9 cellular contexts compared by ENCODE assay signal in genomic region chr12:57897296-57897974, GRCh38. TPM values are rescaled to one million over a fixed set of nuclear protein-coding genes. Genes with fewer than 3 reads are reported as not detected.
A peak's percentile ranks its signal among the peaks of the same experiment; 100 is the strongest.
DNase-seq lines count a peak whose midpoint lies in the region; ATAC-seq, FAIRE-seq and TF ChIP-seq lines count a peak whose summit lies in the region.
"Had no signal": no experiment of that assay in that cellular context is flagged by ENCODE, and none has a peak within 500 bp of the region (broad histone marks: within the 10 kb centered on the region; RNA-seq: fewer than 3 reads in every experiment).

No MANE protein-coding gene starts in this region.

- H3K27ac ChIP-seq in left ventricle myocardium inferior (replicated peaks) (peak overlapping the region; percentile 98), GM12878 (ENCODE audit: control insufficient read depth, insufficient read depth) (no peak overlapping the region), mucosa of rectum (ENCODE audit: low read depth in 2 of 2, low read length in 2 of 2) (peak overlapping the region; percentile 77 to 92), uterus (peak overlapping the region; percentile 98 to 100)
- H3K27ac ChIP-seq: neutrophil had no signal

- TF ChIP-seq CTCF in left ventricle myocardium inferior (IDR thresholded peaks at IDR 0.05; ENCODE audit: borderline replicate concordance) (no peak), GM12878 (IDR thresholded peaks at IDR 0.05 in 2 of 3, conservative IDR thresholded peaks at IDR 0.05 in 1 of 3; ENCODE audit: control insufficient read depth in 2 of 3, extremely low read depth in 1 of 3, insufficient read depth in 1 of 3, low read depth in 3 of 3, low read length in 3 of 3) (no peak), uterus (IDR thresholded peaks at IDR 0.05) (no peak)

- BruUV-seq in GM12878 (replicated peaks; lab: Mats Ljungman, UMichigan), result no TSS peak

- WGBS in GM12878 (ENCODE audit: insufficient coverage, insufficient replicate concordance, low lambda C conversion rate, missing lambda C conversion rate), result 44% methylated on average over 8 of the region's 10 CpGs

- H3K4me2 ChIP-seq in GM12878 (ENCODE audit: control insufficient read depth, insufficient read depth), result peak overlapping the region; percentile 89

- H4K20me1 ChIP-seq in GM12878 (ENCODE audit: control insufficient read depth, insufficient read depth), result no peaks in the 10 kb centered on the region

- RAD21 ChIA-PET in GM12878 (lab: Charles Lee; ENCODE audit: unreplicated experiment), result interaction anchor here (0.8 to 15.2 kb wide), 8 partner anchors 8 to 138 kb away, joined by 3 to 273 read pairs (median 8); partner anchors contain the start of gene CTDSP2

- H2AFZ ChIP-seq in GM12878 (ENCODE audit: control insufficient read depth, low read depth, low read length), result no peak overlapping the region; the same call in 1 of the 2 replicates

- TF ChIP-seq POLR2A in GM12878 (IDR thresholded peaks at IDR 0.05; ENCODE audit: low read depth, low read length) (no peak), uterus (IDR thresholded peaks at IDR 0.05) (no peak)

- H3K79me2 ChIP-seq in GM12878 (ENCODE audit: control insufficient read depth, insufficient read depth, low read length), result no peaks in the 10 kb centered on the region

- peaks cover 68% of the 10 kb centered on the region for H3K4me1 ChIP-seq in left ventricle myocardium inferior
- H3K4me1 ChIP-seq in GM12878 (ENCODE audit: control insufficient read depth, insufficient read depth, low read length), result peaks cover 61% of the 10 kb centered on the region
- H3K4me1 ChIP-seq in mucosa of rectum (ENCODE audit: control insufficient read depth in 2 of 2, insufficient read depth in 2 of 2, low read length in 2 of 2), result peaks cover 49 to 57% of the 10 kb centered on the region in 2 donors
- H3K4me1 ChIP-seq in uterus, result peaks cover 32 to 42% of the 10 kb centered on the region in 2 donors

- no peaks in the 10 kb centered on the region for H3K36me3 ChIP-seq in left ventricle myocardium inferior
- no peaks in the 10 kb centered on the region for H3K36me3 ChIP-seq in GM12878 (ENCODE audit: control insufficient read depth in 2 of 2, insufficient read depth in 2 of 2, low read length in 1 of 2)
- no peaks in the 10 kb centered on the region for H3K36me3 ChIP-seq in mucosa of rectum (ENCODE audit: control insufficient read depth in 2 of 2, insufficient read depth in 2 of 2, low read length in 2 of 2)
- H3K36me3 ChIP-seq in uterus, result no peaks in the 10 kb centered on the region
- H3K36me3 ChIP-seq: neutrophil had no signal

- FAIRE-seq in GM12878 (lab: Jason Lieb, UNC) (no peak), frontal cortex (lab: Jason Lieb, UNC) (no peak)

- CTCF ChIA-PET in GM12878 (lab: Yijun Ruan, JAX), result interaction anchor here (0.9 to 5.8 kb wide), 15 partner anchors 8 to 138 kb away, joined by 3 to 131 read pairs (median 4); partner anchors contain the start of gene TSFM

- no peaks in the 10 kb centered on the region for H3K9me3 ChIP-seq in left ventricle myocardium inferior (replicated peaks)
- no peaks in the 10 kb centered on the region for H3K9me3 ChIP-seq in GM12878 (replicated peaks; ENCODE audit: control insufficient read depth, insufficient read depth, low read length)
- H3K9me3 ChIP-seq in mucosa of rectum (ENCODE audit: control insufficient read depth in 2 of 2, low read length in 2 of 2), result no peaks in the 10 kb centered on the region
- no peaks in the 10 kb centered on the region for H3K9me3 ChIP-seq in uterus
- H3K9me3 ChIP-seq: neutrophil had no signal

- POLR2A ChIA-PET in GM12878 (lab: Charles Lee), result interaction anchor here (0.6 to 11.1 kb wide), 5 partner anchors 51 to 1434 kb away, joined by 3 to 112 read pairs (median 12); partner anchors contain the start of gene CTDSP2

- SMC1A ChIA-PET in GM12878 (lab: Charles Lee; ENCODE audit: uncharacterized antibody, unreplicated experiment), result interaction anchor here (0.7 to 17.5 kb wide), 7 partner anchors 8 to 156 kb away, joined by 3 to 416 read pairs (median 3); partner anchors contain the start of gene CTDSP2

- ATAC-seq in left cardiac atrium (no peak), GM12878 (no peak)

- TF ChIP-seq EP300 in GM12878 (IDR thresholded peaks at IDR 0.05; ENCODE audit: borderline replicate concordance in 1 of 2, control insufficient read depth in 1 of 2, low read depth in 2 of 2, low read length in 2 of 2), result no peak

- peak overlapping the region; percentile 72 for H3K4me3 ChIP-seq in left ventricle myocardium inferior
- H3K4me3 ChIP-seq in GM12878, result 0 out of 2 replicates have a peak overlapping the region, but pooled peaks have one; percentile 36
- H3K4me3 ChIP-seq in mucosa of rectum (ENCODE audit: low read length in 2 of 2), result peak overlapping the region; percentile 60 to 69
- peak overlapping the region in 1 of 2 donors; percentile 57 for H3K4me3 ChIP-seq in uterus

- H3K27me3 ChIP-seq in left ventricle myocardium inferior (ENCODE audit: low read depth), result no peaks in the 10 kb centered on the region
- H3K27me3 ChIP-seq in GM12878 (replicated peaks in 1 of 2; ENCODE audit: control insufficient read depth in 2 of 2, insufficient read depth in 2 of 2, low read length in 1 of 2), result no peaks in the 10 kb centered on the region
- H3K27me3 ChIP-seq in mucosa of rectum (ENCODE audit: control insufficient read depth in 2 of 2, insufficient read depth in 2 of 2, low read length in 2 of 2), result no peaks in the 10 kb centered on the region
- H3K27me3 ChIP-seq in uterus, result no peaks in the 10 kb centered on the region

- H3K9ac ChIP-seq in GM12878 (ENCODE audit: control insufficient read depth, insufficient read depth, low read length) (no peak overlapping the region), mucosa of rectum (ENCODE audit: low read depth in 1 of 2, low read length in 2 of 2) (peak overlapping the region; percentile 2 to 89)

- intact Hi-C loops in left ventricle myocardium inferior (cut with micrococcal nuclease), result loop anchor here (5.0 kb wide), 1 partner anchor 65 kb away; no protein-coding TSS in a partner anchor
- intact Hi-C loops in left cardiac atrium (cut with DNase I), result no loop called here
- intact Hi-C loops in GM12878 (cut with micrococcal nuclease; ENCODE audit: unreplicated experiment), result no loop called here
- intact Hi-C loops in uterus (cut with DNase I; ENCODE audit: low total_unique reads), result loop anchor here (5.0 kb wide), 1 partner anchor 55 kb away; no protein-coding TSS in a partner anchor

- TF ChIP-seq RAD21 in GM12878 (IDR thresholded peaks at IDR 0.05; ENCODE audit: insufficient read depth, low read depth, low read length), result no peak

- DNase-seq in left ventricle myocardium inferior, result no peak
- DNase-seq in left cardiac atrium, result no peak
- DNase-seq in GM12878 (ENCODE audit: low read depth, low spot score), result no peak
- DNase-seq in uterus, result no peak
- no peak for DNase-seq in HK-2 (ENCODE audit: unreplicated experiment)
- DNase-seq in frontal cortex (ENCODE audit: low spot score in 2 of 2), result no peak
- no peak for DNase-seq in H4 (ENCODE audit: low spot score)

- in situ Hi-C loops in GM12878 (cut with MboI), result no loop called here

TF ChIP-seq in GM12878, 131 proteins besides CTCF, POLR2A, EP300 and RAD21 (continues in another document):
- TF ChIP-seq SMAD1 (IDR thresholded peaks at IDR 0.05; ENCODE audit: low read depth, partially characterized antibody), result no peak
- no peak for TF ChIP-seq NBN (IDR thresholded peaks at IDR 0.05)
- no peak for TF ChIP-seq MEF2B (IDR thresholded peaks at IDR 0.05; ENCODE audit: partially characterized antibody, poor library complexity, severe bottlenecking)

RNA-seq across cellular contexts. Expression of gene ATP23, which starts 43.9 kb away (rescaled TPM):
- total RNA-seq in left ventricle myocardium inferior (7.4 TPM), left cardiac atrium (1 to 10 TPM; 7.6 to 9.4 TPM), GM12878 (2014; rRNA removed) (20.3 and 24.3 TPM in 2 replicates), GM12878 (2014; rRNA removed; fragmentation: Illumina TruSeq; extraction: Trizol) (11.6 and 12.0 TPM in 2 replicates), GM12878 (2021) (8.7 and 9.6 TPM in 2 replicates), uterus (10 to 100 TPM in 1 of 4 donors, 1 to 10 TPM in 3; 4.9 to 59.1 (median 8.6) TPM), frontal cortex (6.1 TPM)
- total RNA-seq in GM12878 (2013; cell fraction: nucleolus; rRNA removed), result 4.7 and 5.1 TPM in 2 replicates
- 6.3 TPM for polyA plus RNA-seq in GM12878 (2011; ENCODE audit: low read depth)
- polyA plus RNA-seq in GM12878 (2011; rRNA removed) (28.1 and 34.9 TPM in 2 replicates), GM12878 (2014; fragmentation: Illumina TruSeq; extraction: Trizol) (12.8 and 15.5 TPM in 2 replicates), GM12878 (2014; fragmentation: Nextera tagmentation; extraction: Ambion mirVana) (1 to 10 TPM; 1.6 to 7.7 TPM), GM12878 (2014; rRNA removed) (17.8 and 20.5 TPM in 2 replicates), GM12878 (2016; fragmentation: Nextera tagmentation; extraction: Ambion mirVana) (10 to 100 TPM; 17.5 to 18.8 TPM)
- 20.5 and 20.8 TPM in 2 replicates for polyA plus RNA-seq in GM12878 (2011; cell fraction: cytosol; rRNA removed)
- polyA plus RNA-seq in GM12878 (2011; cell fraction: nucleus; rRNA removed), result 8.0 and 8.9 TPM in 2 replicates
- polyA plus RNA-seq in GM12878 (2012), result 8.8 and 13.4 TPM in 2 replicates
- 7.7 and 13.5 TPM in 2 replicates for polyA minus RNA-seq in GM12878 (2011; rRNA and poly(A)+ RNA removed)
- 2.9 and 3.3 TPM in 2 replicates for polyA minus RNA-seq in GM12878 (2011; cell fraction: cytosol; rRNA and poly(A)+ RNA removed)
- 3.9 and 5.7 TPM in 2 replicates for polyA minus RNA-seq in GM12878 (2011; cell fraction: nucleus; rRNA and poly(A)+ RNA removed)
- 28.7 and 30.0 TPM in 2 replicates for total RNA-seq in H4 (2014; rRNA removed; shearing (Covaris generic))

RNA-seq across cellular contexts. Expression of gene CTDSP2, which starts 50.9 kb away (rescaled TPM):
- total RNA-seq in left ventricle myocardium inferior, result 82.6 TPM
- total RNA-seq in left cardiac atrium, result 10 to 100 TPM; 90.6 to 97.1 TPM
- 60.6 and 61.3 TPM in 2 replicates for total RNA-seq in GM12878 (2013; cell fraction: nucleolus; rRNA removed)
- 65.8 and 73.1 TPM in 2 replicates for total RNA-seq in GM12878 (2014; rRNA removed)
- total RNA-seq in GM12878 (2014; rRNA removed; fragmentation: Illumina TruSeq; extraction: Trizol), result 42.5 and 44.9 TPM in 2 replicates
- total RNA-seq in GM12878 (2021), result 98.2 and 99.5 TPM in 2 replicates
- 43.7 TPM for polyA plus RNA-seq in GM12878 (2011; ENCODE audit: low read depth)
- 55.8 and 82.2 TPM in 2 replicates for polyA plus RNA-seq in GM12878 (2011; rRNA removed)
- 107 and 130 TPM in 2 replicates for polyA plus RNA-seq in GM12878 (2011; cell fraction: cytosol; rRNA removed)
- polyA plus RNA-seq in GM12878 (2011; cell fraction: nucleus; rRNA removed), result 96.3 and 105 TPM in 2 replicates
- 55.5 and 61.5 TPM in 2 replicates for polyA plus RNA-seq in GM12878 (2012)
- 60.8 and 79.9 TPM in 2 replicates for polyA plus RNA-seq in GM12878 (2014; fragmentation: Illumina TruSeq; extraction: Trizol)
- polyA plus RNA-seq in GM12878 (2014; fragmentation: Nextera tagmentation; extraction: Ambion mirVana), result 10 to 100 TPM; 17.3 to 19.0 TPM
- 72.6 and 76.7 TPM in 2 replicates for polyA plus RNA-seq in GM12878 (2014; rRNA removed)
- 10 to 100 TPM; 33.0 to 40.7 TPM for polyA plus RNA-seq in GM12878 (2016; fragmentation: Nextera tagmentation; extraction: Ambion mirVana)
- polyA minus RNA-seq in GM12878 (2011; rRNA and poly(A)+ RNA removed), result 87.3 and 116 TPM in 2 replicates
- polyA minus RNA-seq in GM12878 (2011; cell fraction: cytosol; rRNA and poly(A)+ RNA removed), result 35.7 and 38.5 TPM in 2 replicates
- polyA minus RNA-seq in GM12878 (2011; cell fraction: nucleus; rRNA and poly(A)+ RNA removed), result 43.9 and 46.0 TPM in 2 replicates
- total RNA-seq in uterus, result 100 to 1,000 TPM in 2 of 4 donors, 10 to 100 TPM in 2; 66.2 to 212 (median 90.9) TPM
- total RNA-seq in frontal cortex, result 14.7 TPM
- 36.1 and 44.8 TPM in 2 replicates for total RNA-seq in H4 (2014; rRNA removed; shearing (Covaris generic))

Comparison
In these comparisons a context has a peak if more than half of its experiments do, and no peak if none do; other contexts are left out.
1. intact Hi-C loops: an anchor here in left ventricle myocardium inferior (5.0 kb wide) and uterus (5.0 kb wide); none called in left cardiac atrium and GM12878.